In the genomic region with DNA sequence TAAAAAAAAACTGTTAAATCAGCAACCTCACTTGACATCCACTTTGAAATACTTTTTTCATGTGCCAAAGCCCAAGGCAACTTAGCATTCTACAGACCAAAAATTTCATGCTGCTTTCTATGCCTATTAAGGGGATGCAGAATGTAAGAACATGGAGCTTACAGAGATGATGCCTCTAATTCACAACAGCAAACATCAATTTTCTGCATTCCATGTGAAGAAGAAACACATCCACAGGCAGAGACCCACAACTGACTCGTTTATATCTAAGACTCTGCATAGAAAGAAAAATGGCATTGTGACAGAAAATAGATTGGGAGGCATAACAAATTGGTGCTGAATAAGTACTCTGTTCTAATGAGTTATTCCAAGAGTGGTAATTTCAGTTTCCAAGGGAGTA, we compare ENCODE assay signal across 14 cellular contexts.
DNase-seq lines count a peak whose midpoint lies in the region; ATAC-seq and TF ChIP-seq lines count a peak whose summit lies in the region.
"Had no signal": no experiment of that assay in that cellular context is flagged by ENCODE, and none has a peak within 500 bp of the region (broad histone marks: within the 10 kb centered on the region; RNA-seq: fewer than 3 reads in every experiment).

No MANE protein-coding gene starts in this region.

- H3K27ac ChIP-seq in CD8-positive, alpha-beta T cell (ENCODE audit: low read depth, low read length): no peak overlapping the region
- H3K27ac ChIP-seq in SJCRH30: peak overlapping the region; percentile 64
- H3K27ac ChIP-seq in substantia nigra (ENCODE audit: low read depth, low read length, poor library complexity, severe bottlenecking): peak overlapping the region; percentile 5
- H3K27ac ChIP-seq: BLaER1, GM23248 had no signal

- H3K27me3 ChIP-seq in CD8-positive, alpha-beta T cell (ENCODE audit: insufficient read depth, low read length): no peaks in the 10 kb centered on the region
- no peaks in the 10 kb centered on the region for H3K27me3 ChIP-seq in SJCRH30
- H3K27me3 ChIP-seq: BLaER1 had no signal

- no peak overlapping the region for H3K4me3 ChIP-seq in CD8-positive, alpha-beta T cell (ENCODE audit: low read depth, low read length)
- H3K4me3 ChIP-seq in SJCRH30: no peak overlapping the region
- H3K4me3 ChIP-seq in foreskin fibroblast (ENCODE audit: low read depth in 1 of 2, low read length in 2 of 2): no peak overlapping the region
- H3K4me3 ChIP-seq: BLaER1, GM23248, HAP-1 had no signal

- CTCF ChIA-PET in CD8-positive, alpha-beta T cell (lab: Charles Lee): no interaction called here

- H3K4me3 Mint-ChIP-seq in CD8-positive, alpha-beta T cell: no peak overlapping the region
- H3K4me3 Mint-ChIP-seq in central memory CD8-positive, alpha-beta T cell: no peak overlapping the region
- H3K4me3 Mint-ChIP-seq: CD8-positive, alpha-beta memory T cell had no signal

- peaks cover 47% of the 10 kb centered on the region for H3K4me1 Mint-ChIP-seq in CD8-positive, alpha-beta T cell (ENCODE audit: low read depth)
- H3K4me1 Mint-ChIP-seq in central memory CD8-positive, alpha-beta T cell: peaks cover 47% of the 10 kb centered on the region

- no peaks in the 10 kb centered on the region for H3K36me3 ChIP-seq in CD8-positive, alpha-beta T cell (ENCODE audit: insufficient read depth, low read length)
- H3K36me3 ChIP-seq in SJCRH30: no peaks in the 10 kb centered on the region
- H3K36me3 ChIP-seq: BLaER1, HAP-1 had no signal

- H3K27me3 Mint-ChIP-seq in CD8-positive, alpha-beta T cell (ENCODE audit: low read depth): no peaks in the 10 kb centered on the region
- no peaks in the 10 kb centered on the region for H3K27me3 Mint-ChIP-seq in central memory CD8-positive, alpha-beta T cell
- H3K27me3 Mint-ChIP-seq: CD8-positive, alpha-beta memory T cell had no signal

- DNase-seq in CD8-positive, alpha-beta T cell: no peak
- DNase-seq in SJCRH30 (peak; percentile 17 to 60), substantia nigra (lab: John Stamatoyannopoulos, UW) (no peak), occipital lobe (lab: John Stamatoyannopoulos, UW) (no peak), foreskin fibroblast (no peak)
- DNase-seq in central memory CD8-positive, alpha-beta T cell (ENCODE audit: low spot score in 2 of 2): no peak
- DNase-seq: 8988T; Caco-2; CD8-positive, alpha-beta memory T cell; GM23248 had no signal

- ATAC-seq in CD8-positive, alpha-beta T cell: no peak
- no peak for ATAC-seq in central memory CD8-positive, alpha-beta T cell (replicated peaks; ENCODE audit: extremely low read depth, poor library complexity, severe bottlenecking)
- ATAC-seq in GM21515 (IDR thresholded peaks at IDR 0.05; ENCODE audit: unreplicated experiment): no peak
- ATAC-seq: HepG2 had no signal

- peaks cover 33% of the 10 kb centered on the region for H3K36me3 Mint-ChIP-seq in CD8-positive, alpha-beta T cell
- peaks cover 15% of the 10 kb centered on the region for H3K36me3 Mint-ChIP-seq in central memory CD8-positive, alpha-beta T cell (ENCODE audit: insufficient read depth)

- H3K9me3 ChIP-seq in CD8-positive, alpha-beta T cell (ENCODE audit: low read length): no peaks in the 10 kb centered on the region
- no peaks in the 10 kb centered on the region for H3K9me3 ChIP-seq in SJCRH30 (replicated peaks)
- H3K9me3 ChIP-seq: BLaER1, Caco-2, HAP-1 had no signal

- H3K27ac Mint-ChIP-seq in CD8-positive, alpha-beta T cell: peak overlapping the region; percentile 7
- H3K27ac Mint-ChIP-seq in central memory CD8-positive, alpha-beta T cell (ENCODE audit: low read depth): peak overlapping the region; percentile 50

- H3K4me1 ChIP-seq in CD8-positive, alpha-beta T cell (ENCODE audit: insufficient read depth, low read length): peaks cover 23% of the 10 kb centered on the region
- peaks cover 39% of the 10 kb centered on the region for H3K4me1 ChIP-seq in SJCRH30
- H3K4me1 ChIP-seq: Caco-2, HAP-1 had no signal

- POLR2A ChIA-PET in CD8-positive, alpha-beta T cell (lab: Charles Lee): no interaction called here

- H3K9me3 Mint-ChIP-seq in CD8-positive, alpha-beta T cell: no peaks in the 10 kb centered on the region
- H3K9me3 Mint-ChIP-seq in central memory CD8-positive, alpha-beta T cell: no peaks in the 10 kb centered on the region
- H3K9me3 Mint-ChIP-seq: CD8-positive, alpha-beta memory T cell had no signal

- intact Hi-C loops in CD8-positive, alpha-beta T cell (cut with DNase I, micrococcal nuclease): no loop called here

- no peak for TF ChIP-seq CTCF in CD8-positive, alpha-beta T cell (IDR thresholded peaks at IDR 0.05)
- no peak for TF ChIP-seq CTCF in foreskin fibroblast (IDR thresholded peaks at IDR 0.05; ENCODE audit: low read depth, low read length)

Comparison
In these comparisons a context has a peak if more than half of its experiments do, and no peak if none do; other contexts are left out.
1. DNase-seq: peak in SJCRH30 (2 of 2); none in CD8-positive, alpha-beta T cell (0 of 7), central memory CD8-positive, alpha-beta T cell (0 of 2), substantia nigra (0 of 49), occipital lobe (single experiment) and foreskin fibroblast (0 of 2).